Comparison of ENCODE assay signal across 1 cellular context in the genomic region with DNA sequence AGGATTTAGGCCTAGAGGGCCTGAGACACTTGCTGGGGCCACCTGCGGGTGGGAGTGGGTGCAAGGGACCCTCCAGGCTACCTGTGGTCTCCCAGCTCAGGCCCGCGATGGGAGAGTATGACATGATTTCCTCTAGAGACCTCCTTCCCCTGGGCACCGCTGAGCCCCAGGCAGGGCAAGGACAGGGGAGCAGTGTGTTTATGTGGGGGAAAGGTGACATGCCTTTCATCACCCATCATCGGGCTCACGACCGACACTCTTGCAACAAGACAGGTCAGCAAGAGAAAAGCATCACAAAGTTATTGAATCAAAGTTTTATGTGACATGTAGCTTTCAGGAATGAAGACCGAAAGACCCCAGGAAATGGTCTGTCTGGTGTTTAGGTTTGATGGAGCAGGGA.
TF ChIP-seq lines count a peak whose summit lies in the region.

No MANE protein-coding gene starts in this region.

TF ChIP-seq in liver, 16 proteins besides CTCF, POLR2A, EP300 and RAD21 (continued from another document):
- TF ChIP-seq, protein P1, sequence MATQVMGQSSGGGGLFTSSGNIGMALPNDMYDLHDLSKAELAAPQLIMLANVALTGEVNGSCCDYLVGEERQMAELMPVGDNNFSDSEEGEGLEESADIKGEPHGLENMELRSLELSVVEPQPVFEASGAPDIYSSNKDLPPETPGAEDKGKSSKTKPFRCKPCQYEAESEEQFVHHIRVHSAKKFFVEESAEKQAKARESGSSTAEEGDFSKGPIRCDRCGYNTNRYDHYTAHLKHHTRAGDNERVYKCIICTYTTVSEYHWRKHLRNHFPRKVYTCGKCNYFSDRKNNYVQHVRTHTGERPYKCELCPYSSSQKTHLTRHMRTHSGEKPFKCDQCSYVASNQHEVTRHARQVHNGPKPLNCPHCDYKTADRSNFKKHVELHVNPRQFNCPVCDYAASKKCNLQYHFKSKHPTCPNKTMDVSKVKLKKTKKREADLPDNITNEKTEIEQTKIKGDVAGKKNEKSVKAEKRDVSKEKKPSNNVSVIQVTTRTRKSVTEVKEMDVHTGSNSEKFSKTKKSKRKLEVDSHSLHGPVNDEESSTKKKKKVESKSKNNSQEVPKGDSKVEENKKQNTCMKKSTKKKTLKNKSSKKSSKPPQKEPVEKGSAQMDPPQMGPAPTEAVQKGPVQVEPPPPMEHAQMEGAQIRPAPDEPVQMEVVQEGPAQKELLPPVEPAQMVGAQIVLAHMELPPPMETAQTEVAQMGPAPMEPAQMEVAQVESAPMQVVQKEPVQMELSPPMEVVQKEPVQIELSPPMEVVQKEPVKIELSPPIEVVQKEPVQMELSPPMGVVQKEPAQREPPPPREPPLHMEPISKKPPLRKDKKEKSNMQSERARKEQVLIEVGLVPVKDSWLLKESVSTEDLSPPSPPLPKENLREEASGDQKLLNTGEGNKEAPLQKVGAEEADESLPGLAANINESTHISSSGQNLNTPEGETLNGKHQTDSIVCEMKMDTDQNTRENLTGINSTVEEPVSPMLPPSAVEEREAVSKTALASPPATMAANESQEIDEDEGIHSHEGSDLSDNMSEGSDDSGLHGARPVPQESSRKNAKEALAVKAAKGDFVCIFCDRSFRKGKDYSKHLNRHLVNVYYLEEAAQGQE (IDR thresholded peaks at IDR 0.05): peak; percentile 51
- no peak for TF ChIP-seq FOXA2 (IDR thresholded peaks at IDR 0.05)
